Comparison of ENCODE assay signal across 18 cellular contexts in genomic region chr10:50641636-50642035, GRCh38.
"Had no signal": no experiment of that assay in that cellular context is flagged by ENCODE, and none has a peak within 500 bp of the region (broad histone marks: within the 10 kb centered on the region; RNA-seq: fewer than 3 reads in every experiment).

No MANE protein-coding gene starts in this region.

- H3K9me3 Mint-ChIP-seq: activated naive CD8-positive, alpha-beta T cell treated with anti-CD3 and anti-CD28 coated beads for 36 hours; activated T-helper 1 cell treated with anti-CD3 and anti-CD28 coated beads, Interleukin-12 subunit alpha, Interleukin-12 subunit beta, Interleukin-2, Interleukin-4 antibody, amounts not matched to agents 30 ng/mL and 10 ng/mL and 1 ng/mL, durations not matched to agents 14 hours and 24 hours and 36 hours; naive thymus-derived CD4-positive, alpha-beta T cell had no signal

- H3K4me3 Mint-ChIP-seq: activated naive CD8-positive, alpha-beta T cell treated with anti-CD3 and anti-CD28 coated beads for 36 hours; activated T-helper 1 cell treated with anti-CD3 and anti-CD28 coated beads, Interleukin-12 subunit alpha, Interleukin-12 subunit beta, Interleukin-2, Interleukin-4 antibody, amounts not matched to agents 30 ng/mL and 10 ng/mL and 1 ng/mL, durations not matched to agents 14 hours and 24 hours and 36 hours; naive thymus-derived CD4-positive, alpha-beta T cell had no signal

- H3K4me3 ChIP-seq: body of pancreas, coronary artery, gastroesophageal sphincter, heart right ventricle, lower lobe of right lung, pancreas, spleen, stomach, testis, upper lobe of right lung had no signal

- H3K36me3 Mint-ChIP-seq: activated naive CD8-positive, alpha-beta T cell treated with anti-CD3 and anti-CD28 coated beads for 36 hours; naive thymus-derived CD4-positive, alpha-beta T cell had no signal

- H3K27me3 ChIP-seq: body of pancreas, gastroesophageal sphincter, heart right ventricle, pancreas, spleen, stomach, testis, upper lobe of right lung had no signal

- DNase-seq: activated naive CD8-positive, alpha-beta T cell treated with anti-CD3 and anti-CD28 coated beads for 36 hours; amygdala; body of pancreas; central memory CD4-positive, alpha-beta T cell; effector CD4-positive, alpha-beta T cell; heart right ventricle; left colon; lower lobe of right lung; naive thymus-derived CD4-positive, alpha-beta T cell; pancreas; spleen; stomach; T-helper 9 cell; testis; upper lobe of right lung had no signal

- H3K27ac Mint-ChIP-seq: activated naive CD8-positive, alpha-beta T cell treated with anti-CD3 and anti-CD28 coated beads for 36 hours; activated T-helper 1 cell treated with anti-CD3 and anti-CD28 coated beads, Interleukin-12 subunit alpha, Interleukin-12 subunit beta, Interleukin-2, Interleukin-4 antibody, amounts not matched to agents 30 ng/mL and 10 ng/mL and 1 ng/mL, durations not matched to agents 14 hours and 24 hours and 36 hours; naive thymus-derived CD4-positive, alpha-beta T cell had no signal

- H3K27ac ChIP-seq: body of pancreas, coronary artery, gastroesophageal sphincter, heart right ventricle, lower lobe of right lung, pancreas, spleen, stomach, testis, upper lobe of right lung had no signal

- H3K36me3 ChIP-seq: gastroesophageal sphincter, heart right ventricle, lower lobe of right lung, pancreas, spleen, stomach, upper lobe of right lung had no signal

- H3K9me3 ChIP-seq: body of pancreas, gastroesophageal sphincter, heart right ventricle, lower lobe of right lung, pancreas, spleen, stomach, testis, upper lobe of right lung had no signal

- H3K4me1 ChIP-seq: body of pancreas, gastroesophageal sphincter, pancreas, stomach, testis, upper lobe of right lung had no signal
